In the genomic region with DNA sequence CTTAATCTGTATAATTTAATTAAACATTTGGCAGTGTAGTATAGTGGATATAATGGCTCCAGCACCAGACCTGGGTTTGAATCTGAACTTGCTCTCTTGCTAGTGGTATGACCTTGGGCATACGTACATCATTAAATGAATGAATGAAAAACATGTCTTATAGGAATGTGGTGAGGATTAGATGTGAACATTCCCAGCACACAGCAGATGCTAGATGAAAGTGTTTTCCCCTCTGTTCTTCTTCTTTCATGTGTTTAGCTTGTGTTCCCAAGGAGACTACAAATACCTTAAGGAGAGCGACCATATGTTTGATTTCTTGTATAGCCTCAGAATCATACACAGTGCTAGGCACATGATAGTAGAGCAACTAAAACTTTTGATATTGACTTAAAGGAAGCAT, we compare ENCODE assay signal across 11 cellular contexts. TPM values are rescaled to one million over a fixed set of nuclear protein-coding genes. Genes with fewer than 3 reads are reported as not detected.
"Had no signal": no experiment of that assay in that cellular context is flagged by ENCODE, and none has a peak within 500 bp of the region (broad histone marks: within the 10 kb centered on the region; RNA-seq: fewer than 3 reads in every experiment).

No MANE protein-coding gene starts in this region.

- H3K9me3 ChIP-seq: HAP-1 had no signal

- H3K27ac ChIP-seq: GM23248 had no signal

- DNase-seq: GM23248, GOT3, H7, H9, HCEC 1CT, HFFc6 had no signal

- H3K4me3 ChIP-seq: GM23248, GM23338, HAP-1 had no signal

- ATAC-seq: GM23338, HCT116 had no signal

- H3K4me1 ChIP-seq: HAP-1 had no signal

RNA-seq across cellular contexts. Expression of gene CT47B1, which starts 56.5 kb away (rescaled TPM):
- total RNA-seq: GM23248, GM23338, H1, H4, H7, H9, HFFc6 had no signal
- polyA plus RNA-seq: GM23248, GM23338, H1 had no signal
